In the genomic region with DNA sequence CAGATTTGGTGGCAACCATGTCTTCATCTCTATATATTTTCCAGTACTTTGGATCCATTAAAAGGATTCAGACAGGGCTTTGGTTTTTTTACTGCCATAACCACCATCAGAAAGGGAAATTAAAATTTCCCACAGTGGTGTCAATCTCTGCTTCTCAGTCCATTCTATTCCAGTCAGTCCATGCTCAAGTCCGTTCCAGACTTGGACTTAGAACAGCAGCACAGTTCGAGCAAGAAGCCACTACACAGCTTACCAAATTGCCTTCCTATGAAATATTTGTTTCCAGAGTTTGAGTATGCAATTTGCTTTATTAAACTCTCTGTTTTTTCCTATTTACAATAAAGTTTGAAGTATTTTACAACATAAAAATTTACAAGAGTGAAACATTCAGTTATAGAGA, we compare ENCODE assay signal across 4 cellular contexts.
TF ChIP-seq lines count a peak whose summit lies in the region.

No MANE protein-coding gene starts in this region.

TF ChIP-seq in liver, 16 proteins besides CTCF, POLR2A, EP300 and RAD21:
- no peak for TF ChIP-seq YY1 (IDR thresholded peaks at IDR 0.05)
- peak; percentile 40 to 81 for TF ChIP-seq HNF4A (conservative IDR thresholded peaks at IDR 0.05)

TF ChIP-seq in HepG2, 621 proteins besides CTCF, POLR2A, EP300 and RAD21:
- TF ChIP-seq ZBTB20 (CRISPR knock-in tag; IDR thresholded peaks at IDR 0.05; ENCODE audit: borderline replicate concordance, low read depth) (no peak), ZNF790 (CRISPR knock-in tag; IDR thresholded peaks at IDR 0.05; ENCODE audit: borderline replicate concordance) (no peak)
- TF ChIP-seq, protein P1, sequence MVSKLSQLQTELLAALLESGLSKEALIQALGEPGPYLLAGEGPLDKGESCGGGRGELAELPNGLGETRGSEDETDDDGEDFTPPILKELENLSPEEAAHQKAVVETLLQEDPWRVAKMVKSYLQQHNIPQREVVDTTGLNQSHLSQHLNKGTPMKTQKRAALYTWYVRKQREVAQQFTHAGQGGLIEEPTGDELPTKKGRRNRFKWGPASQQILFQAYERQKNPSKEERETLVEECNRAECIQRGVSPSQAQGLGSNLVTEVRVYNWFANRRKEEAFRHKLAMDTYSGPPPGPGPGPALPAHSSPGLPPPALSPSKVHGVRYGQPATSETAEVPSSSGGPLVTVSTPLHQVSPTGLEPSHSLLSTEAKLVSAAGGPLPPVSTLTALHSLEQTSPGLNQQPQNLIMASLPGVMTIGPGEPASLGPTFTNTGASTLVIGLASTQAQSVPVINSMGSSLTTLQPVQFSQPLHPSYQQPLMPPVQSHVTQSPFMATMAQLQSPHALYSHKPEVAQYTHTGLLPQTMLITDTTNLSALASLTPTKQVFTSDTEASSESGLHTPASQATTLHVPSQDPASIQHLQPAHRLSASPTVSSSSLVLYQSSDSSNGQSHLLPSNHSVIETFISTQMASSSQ (IDR thresholded peaks at IDR 0.05; ENCODE audit: low read depth) = no peak
- TF ChIP-seq, protein P1 (CRISPR knock-in tag; IDR thresholded peaks at IDR 0.05; ENCODE audit: borderline replicate concordance) = no peak
TF ChIP-seq in HepG2: peak in this region for 0.

TF ChIP-seq in WTC11, 78 proteins besides CTCF, POLR2A, EP300 and RAD21:
- no peak for TF ChIP-seq ELF4 (CRISPR knock-in tag; IDR thresholded peaks at IDR 0.05; ENCODE audit: low read depth)
- TF ChIP-seq SP1 (CRISPR knock-in tag; conservative IDR thresholded peaks at IDR 0.05) = no peak
- TF ChIP-seq, protein P2, sequence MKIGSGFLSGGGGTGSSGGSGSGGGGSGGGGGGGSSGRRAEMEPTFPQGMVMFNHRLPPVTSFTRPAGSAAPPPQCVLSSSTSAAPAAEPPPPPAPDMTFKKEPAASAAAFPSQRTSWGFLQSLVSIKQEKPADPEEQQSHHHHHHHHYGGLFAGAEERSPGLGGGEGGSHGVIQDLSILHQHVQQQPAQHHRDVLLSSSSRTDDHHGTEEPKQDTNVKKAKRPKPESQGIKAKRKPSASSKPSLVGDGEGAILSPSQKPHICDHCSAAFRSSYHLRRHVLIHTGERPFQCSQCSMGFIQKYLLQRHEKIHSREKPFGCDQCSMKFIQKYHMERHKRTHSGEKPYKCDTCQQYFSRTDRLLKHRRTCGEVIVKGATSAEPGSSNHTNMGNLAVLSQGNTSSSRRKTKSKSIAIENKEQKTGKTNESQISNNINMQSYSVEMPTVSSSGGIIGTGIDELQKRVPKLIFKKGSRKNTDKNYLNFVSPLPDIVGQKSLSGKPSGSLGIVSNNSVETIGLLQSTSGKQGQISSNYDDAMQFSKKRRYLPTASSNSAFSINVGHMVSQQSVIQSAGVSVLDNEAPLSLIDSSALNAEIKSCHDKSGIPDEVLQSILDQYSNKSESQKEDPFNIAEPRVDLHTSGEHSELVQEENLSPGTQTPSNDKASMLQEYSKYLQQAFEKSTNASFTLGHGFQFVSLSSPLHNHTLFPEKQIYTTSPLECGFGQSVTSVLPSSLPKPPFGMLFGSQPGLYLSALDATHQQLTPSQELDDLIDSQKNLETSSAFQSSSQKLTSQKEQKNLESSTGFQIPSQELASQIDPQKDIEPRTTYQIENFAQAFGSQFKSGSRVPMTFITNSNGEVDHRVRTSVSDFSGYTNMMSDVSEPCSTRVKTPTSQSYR (CRISPR knock-in tag; IDR thresholded peaks at IDR 0.05) = no peak

TF ChIP-seq in SK-N-SH, 30 proteins besides CTCF, POLR2A, EP300 and RAD21:
- no peak for TF ChIP-seq GATA2 (CRISPR knock-in tag; IDR thresholded peaks at IDR 0.05)
- TF ChIP-seq, protein P3, sequence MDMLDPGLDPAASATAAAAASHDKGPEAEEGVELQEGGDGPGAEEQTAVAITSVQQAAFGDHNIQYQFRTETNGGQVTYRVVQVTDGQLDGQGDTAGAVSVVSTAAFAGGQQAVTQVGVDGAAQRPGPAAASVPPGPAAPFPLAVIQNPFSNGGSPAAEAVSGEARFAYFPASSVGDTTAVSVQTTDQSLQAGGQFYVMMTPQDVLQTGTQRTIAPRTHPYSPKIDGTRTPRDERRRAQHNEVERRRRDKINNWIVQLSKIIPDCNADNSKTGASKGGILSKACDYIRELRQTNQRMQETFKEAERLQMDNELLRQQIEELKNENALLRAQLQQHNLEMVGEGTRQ (IDR thresholded peaks at IDR 0.05; ENCODE audit: borderline replicate concordance, low read depth, low read length) = no peak
- no peak for TF ChIP-seq POLR2AphosphoS5 (IDR thresholded peaks at IDR 0.05; ENCODE audit: low read depth, low read length)
- TF ChIP-seq ELF1 (IDR thresholded peaks at IDR 0.05) = no peak
- no peak for TF ChIP-seq TCF12 (IDR thresholded peaks at IDR 0.05)
- TF ChIP-seq, protein P4, sequence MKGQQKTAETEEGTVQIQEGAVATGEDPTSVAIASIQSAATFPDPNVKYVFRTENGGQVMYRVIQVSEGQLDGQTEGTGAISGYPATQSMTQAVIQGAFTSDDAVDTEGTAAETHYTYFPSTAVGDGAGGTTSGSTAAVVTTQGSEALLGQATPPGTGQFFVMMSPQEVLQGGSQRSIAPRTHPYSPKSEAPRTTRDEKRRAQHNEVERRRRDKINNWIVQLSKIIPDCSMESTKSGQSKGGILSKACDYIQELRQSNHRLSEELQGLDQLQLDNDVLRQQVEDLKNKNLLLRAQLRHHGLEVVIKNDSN (IDR thresholded peaks at IDR 0.05; ENCODE audit: borderline replicate concordance, low read depth) = no peak
- no peak for TF ChIP-seq YY1 (IDR thresholded peaks at IDR 0.05; ENCODE audit: low read depth)
- TF ChIP-seq, protein P5, sequence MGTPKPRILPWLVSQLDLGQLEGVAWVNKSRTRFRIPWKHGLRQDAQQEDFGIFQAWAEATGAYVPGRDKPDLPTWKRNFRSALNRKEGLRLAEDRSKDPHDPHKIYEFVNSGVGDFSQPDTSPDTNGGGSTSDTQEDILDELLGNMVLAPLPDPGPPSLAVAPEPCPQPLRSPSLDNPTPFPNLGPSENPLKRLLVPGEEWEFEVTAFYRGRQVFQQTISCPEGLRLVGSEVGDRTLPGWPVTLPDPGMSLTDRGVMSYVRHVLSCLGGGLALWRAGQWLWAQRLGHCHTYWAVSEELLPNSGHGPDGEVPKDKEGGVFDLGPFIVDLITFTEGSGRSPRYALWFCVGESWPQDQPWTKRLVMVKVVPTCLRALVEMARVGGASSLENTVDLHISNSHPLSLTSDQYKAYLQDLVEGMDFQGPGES (IDR thresholded peaks at IDR 0.05; ENCODE audit: low read depth, low read length) = no peak
- TF ChIP-seq RXRA (IDR thresholded peaks at IDR 0.05; ENCODE audit: borderline replicate concordance, low read depth) = no peak
- no peak for TF ChIP-seq FOSL2 (IDR thresholded peaks at IDR 0.05; ENCODE audit: borderline replicate concordance, low read depth)
- no peak for TF ChIP-seq MEF2A (IDR thresholded peaks at IDR 0.05; ENCODE audit: borderline replicate concordance, low read depth)
- TF ChIP-seq, protein P6, sequence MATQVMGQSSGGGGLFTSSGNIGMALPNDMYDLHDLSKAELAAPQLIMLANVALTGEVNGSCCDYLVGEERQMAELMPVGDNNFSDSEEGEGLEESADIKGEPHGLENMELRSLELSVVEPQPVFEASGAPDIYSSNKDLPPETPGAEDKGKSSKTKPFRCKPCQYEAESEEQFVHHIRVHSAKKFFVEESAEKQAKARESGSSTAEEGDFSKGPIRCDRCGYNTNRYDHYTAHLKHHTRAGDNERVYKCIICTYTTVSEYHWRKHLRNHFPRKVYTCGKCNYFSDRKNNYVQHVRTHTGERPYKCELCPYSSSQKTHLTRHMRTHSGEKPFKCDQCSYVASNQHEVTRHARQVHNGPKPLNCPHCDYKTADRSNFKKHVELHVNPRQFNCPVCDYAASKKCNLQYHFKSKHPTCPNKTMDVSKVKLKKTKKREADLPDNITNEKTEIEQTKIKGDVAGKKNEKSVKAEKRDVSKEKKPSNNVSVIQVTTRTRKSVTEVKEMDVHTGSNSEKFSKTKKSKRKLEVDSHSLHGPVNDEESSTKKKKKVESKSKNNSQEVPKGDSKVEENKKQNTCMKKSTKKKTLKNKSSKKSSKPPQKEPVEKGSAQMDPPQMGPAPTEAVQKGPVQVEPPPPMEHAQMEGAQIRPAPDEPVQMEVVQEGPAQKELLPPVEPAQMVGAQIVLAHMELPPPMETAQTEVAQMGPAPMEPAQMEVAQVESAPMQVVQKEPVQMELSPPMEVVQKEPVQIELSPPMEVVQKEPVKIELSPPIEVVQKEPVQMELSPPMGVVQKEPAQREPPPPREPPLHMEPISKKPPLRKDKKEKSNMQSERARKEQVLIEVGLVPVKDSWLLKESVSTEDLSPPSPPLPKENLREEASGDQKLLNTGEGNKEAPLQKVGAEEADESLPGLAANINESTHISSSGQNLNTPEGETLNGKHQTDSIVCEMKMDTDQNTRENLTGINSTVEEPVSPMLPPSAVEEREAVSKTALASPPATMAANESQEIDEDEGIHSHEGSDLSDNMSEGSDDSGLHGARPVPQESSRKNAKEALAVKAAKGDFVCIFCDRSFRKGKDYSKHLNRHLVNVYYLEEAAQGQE (IDR thresholded peaks at IDR 0.05; ENCODE audit: low read depth, low read length) = no peak
- TF ChIP-seq GABPA (IDR thresholded peaks at IDR 0.05; ENCODE audit: low read depth) = no peak
- TF ChIP-seq MXI1 (IDR thresholded peaks at IDR 0.05; ENCODE audit: low read depth, low read length) = no peak
- TF ChIP-seq JUND (IDR thresholded peaks at IDR 0.05) = no peak
- TF ChIP-seq, protein P7, sequence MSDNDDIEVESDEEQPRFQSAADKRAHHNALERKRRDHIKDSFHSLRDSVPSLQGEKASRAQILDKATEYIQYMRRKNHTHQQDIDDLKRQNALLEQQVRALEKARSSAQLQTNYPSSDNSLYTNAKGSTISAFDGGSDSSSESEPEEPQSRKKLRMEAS (IDR thresholded peaks at IDR 0.05; ENCODE audit: low read depth) = no peak
- TF ChIP-seq NRF1 (IDR thresholded peaks at IDR 0.05; ENCODE audit: low read depth, low read length) = no peak
- no peak for TF ChIP-seq FOXJ3 (CRISPR knock-in tag; IDR thresholded peaks at IDR 0.05)
- TF ChIP-seq CHD2 (IDR thresholded peaks at IDR 0.05; ENCODE audit: low read length, partially characterized antibody) = no peak
